19 cellular contexts compared by ENCODE assay signal in the genomic region with DNA sequence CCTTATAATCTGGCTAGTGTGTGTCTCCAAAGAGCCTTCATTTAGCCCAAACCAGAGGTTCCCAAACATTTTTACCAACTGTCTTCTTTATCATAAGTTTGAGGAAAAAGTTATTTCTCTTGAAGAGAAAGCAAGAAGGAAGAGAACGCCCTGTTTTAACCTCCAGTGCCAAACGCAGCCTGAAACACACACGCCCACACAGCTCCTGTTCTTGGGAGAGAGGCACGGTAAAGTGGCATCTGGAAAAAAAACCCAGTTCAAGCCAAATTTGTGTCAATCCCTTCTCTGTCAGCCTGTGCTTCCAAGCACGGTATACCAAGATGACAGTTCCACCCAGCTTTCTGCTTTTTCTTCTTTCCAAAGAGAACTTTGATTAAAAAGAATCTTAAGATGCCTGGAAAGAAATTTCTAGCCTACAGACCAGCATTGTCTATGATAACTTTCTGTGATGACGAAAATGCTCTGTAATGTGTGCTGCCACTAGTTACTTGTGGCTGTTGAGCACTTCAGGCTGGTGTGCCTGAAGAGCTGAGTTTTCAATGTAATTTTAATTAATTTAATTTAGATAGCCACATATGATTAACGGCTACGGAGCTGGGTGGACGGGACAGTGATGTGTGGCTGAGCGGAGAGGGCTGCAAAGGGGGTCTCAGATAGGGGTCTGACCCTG.
DNase-seq lines count a peak whose midpoint lies in the region; ATAC-seq and TF ChIP-seq lines count a peak whose summit lies in the region.
"Had no signal": no experiment of that assay in that cellular context is flagged by ENCODE, and none has a peak within 500 bp of the region (broad histone marks: within the 10 kb centered on the region; RNA-seq: fewer than 3 reads in every experiment).

No MANE protein-coding gene starts in this region.

- H3K9ac ChIP-seq in GM23248 = no peak overlapping the region

- no peaks in the 10 kb centered on the region for H3K9me3 Mint-ChIP-seq in activated T-helper 2 cell treated with anti-CD3 and anti-CD28 coated beads, Interferon-gamma antibody, Interleukin-2, Interleukin-4, amounts not matched to agents 10 μg/mL and 5 μg/mL and 100 μg/mL, durations not matched to agents 14 hours and 24 hours and 36 hours
- H3K9me3 Mint-ChIP-seq: activated naive CD4-positive, alpha-beta T cell treated with anti-CD3 and anti-CD28 coated beads, Interleukin-2, amount 50 U/mL, for 72 hours; activated T-helper 17 cell treated with anti-CD3 and anti-CD28 coated beads, Interleukin-2, amount 50 U/mL, for 72 hours; CD8-positive, alpha-beta T cell; central memory CD8-positive, alpha-beta T cell; IgD-negative memory B cell had no signal

- H3K4me1 ChIP-seq in GM23248 (ENCODE audit: insufficient read depth) = peaks cover 10% of the 10 kb centered on the region; the same call in 1 of the 2 replicates
- peaks cover 0 to 17% (median 11%) of the 10 kb centered on the region in 9 donors for H3K4me1 ChIP-seq in heart right ventricle
- H3K4me1 ChIP-seq: A549, psoas muscle had no signal

- peaks cover 13% of the 10 kb centered on the region for H3K4me1 Mint-ChIP-seq in activated T-helper 2 cell treated with anti-CD3 and anti-CD28 coated beads, Interferon-gamma antibody, Interleukin-2, Interleukin-4, amounts not matched to agents 10 μg/mL and 5 μg/mL and 100 μg/mL, durations not matched to agents 14 hours and 24 hours and 36 hours (ENCODE audit: low read depth)

- H3K4me3 ChIP-seq in GM23248 = peak overlapping the region; percentile 32; the same call in 1 of the 2 replicates
- H3K4me3 ChIP-seq in heart right ventricle = peak overlapping the region in 2 of 10 donors; percentile 29 to 30

- TF ChIP-seq CTCF in heart right ventricle (IDR thresholded peaks at IDR 0.05) = no peak

- no peak overlapping the region for H3K27ac ChIP-seq in GM23248
- H3K27ac ChIP-seq in angular gyrus (ENCODE audit: low read depth, low read length) = peak overlapping the region; percentile 92
- H3K27ac ChIP-seq in heart right ventricle = peak overlapping the region in 2 of 10 donors; percentile 12 to 16
- H3K27ac ChIP-seq: A549, psoas muscle, upper lobe of left lung had no signal

- no peaks in the 10 kb centered on the region for H3K79me2 ChIP-seq in GM23248 (ENCODE audit: insufficient read depth)

- no peaks in the 10 kb centered on the region for H3K9me2 ChIP-seq in GM23248 (ENCODE audit: insufficient read depth)

- no peaks in the 10 kb centered on the region for H3K9me3 ChIP-seq in GM23248 (ENCODE audit: low read depth)
- H3K9me3 ChIP-seq in heart right ventricle = no peaks in the 10 kb centered on the region
- H3K9me3 ChIP-seq: A549, psoas muscle, upper lobe of left lung had no signal

- H4K20me1 ChIP-seq in GM23248 (ENCODE audit: insufficient read depth) = no peaks in the 10 kb centered on the region

- intact Hi-C loops in heart right ventricle (cut with DNase I) = loop anchor here in 3 of 10 donors (5.0 to 10.0 kb wide), 4 partner anchors 451 to 1146 kb away; no protein-coding TSS in a partner anchor
- intact Hi-C loops in activated T-helper 2 cell treated with anti-CD3 and anti-CD28 coated beads, Interferon-gamma antibody, Interleukin-2, Interleukin-4, amounts not matched to agents 10 μg/mL and 5 μg/mL and 100 μg/mL, durations not matched to agents 14 hours and 24 hours and 36 hours (cut with micrococcal nuclease) = no loop called here

- peak overlapping the region; percentile 35 for H3K4me2 ChIP-seq in GM23248 (ENCODE audit: unreplicated experiment)

- H3K27me3 ChIP-seq in GM23248 (replicated peaks; ENCODE audit: insufficient read depth) (peaks cover 10% of the 10 kb centered on the region), heart right ventricle (no peaks in the 10 kb centered on the region)
- H3K27me3 ChIP-seq: upper lobe of left lung had no signal

- H3K27me3 Mint-ChIP-seq in activated T-helper 2 cell treated with anti-CD3 and anti-CD28 coated beads, Interferon-gamma antibody, Interleukin-2, Interleukin-4, amounts not matched to agents 10 μg/mL and 5 μg/mL and 100 μg/mL, durations not matched to agents 14 hours and 24 hours and 36 hours (ENCODE audit: low read depth) = peaks cover 9% of the 10 kb centered on the region
- H3K27me3 Mint-ChIP-seq: activated T-helper 17 cell treated with anti-CD3 and anti-CD28 coated beads, Interleukin-2, amount 50 U/mL, for 72 hours; IgD-negative memory B cell had no signal

- no peak overlapping the region for H2AFZ ChIP-seq in GM23248

- H3F3A ChIP-seq in GM23248 (ENCODE audit: insufficient read depth) = no peaks in the 10 kb centered on the region

- peak; percentile 49 for DNase-seq in GM23248
- DNase-seq in heart right ventricle = no peak
- peak; percentile 10 for DNase-seq in occipital lobe (lab: John Stamatoyannopoulos, UW)
- no peak for DNase-seq in dermis blood vessel endothelial cell
- DNase-seq in activated effector memory CD4-positive, alpha-beta T cell treated with anti-CD3 and anti-CD28 coated beads, Interleukin-2, amount 50 U/mL, for 16 hours = no peak
- DNase-seq in activated T-helper 2 cell treated with anti-CD3 and anti-CD28 coated beads, Interferon-gamma antibody, Interleukin-2, Interleukin-4, amounts not matched to agents 10 μg/mL and 5 μg/mL and 100 μg/mL, durations not matched to agents 14 hours and 24 hours and 36 hours (ENCODE audit: low spot score) = no peak
- DNase-seq: GOT3, NCI-H187, SIG-M5 had no signal

- H3K36me3 ChIP-seq in GM23248 (ENCODE audit: low read depth) = no peaks in the 10 kb centered on the region
- no peaks in the 10 kb centered on the region for H3K36me3 ChIP-seq in heart right ventricle
- H3K36me3 ChIP-seq: upper lobe of left lung had no signal

- peak in 5 of 8 donors; percentile 10 to 36 (median 19) for ATAC-seq in heart right ventricle
- no peak for ATAC-seq in GM21723 (IDR thresholded peaks at IDR 0.05; ENCODE audit: unreplicated experiment)

- in situ Hi-C loops in GM23248 (cut with MboI) = no loop called here

- H3K4me3 Mint-ChIP-seq in activated T-helper 2 cell treated with anti-CD3 and anti-CD28 coated beads, Interferon-gamma antibody, Interleukin-2, Interleukin-4, amounts not matched to agents 10 μg/mL and 5 μg/mL and 100 μg/mL, durations not matched to agents 14 hours and 24 hours and 36 hours (ENCODE audit: low read depth) = no peak overlapping the region

- H3K36me3 Mint-ChIP-seq in activated T-helper 2 cell treated with anti-CD3 and anti-CD28 coated beads, Interferon-gamma antibody, Interleukin-2, Interleukin-4, amounts not matched to agents 10 μg/mL and 5 μg/mL and 100 μg/mL, durations not matched to agents 14 hours and 24 hours and 36 hours (ENCODE audit: low read depth) = no peaks in the 10 kb centered on the region
- H3K36me3 Mint-ChIP-seq: activated naive CD4-positive, alpha-beta T cell treated with anti-CD3 and anti-CD28 coated beads, Interleukin-2, amount 50 U/mL, for 72 hours; CD8-positive, alpha-beta T cell; IgD-negative memory B cell had no signal

- WGBS in GM23248 (ENCODE audit: low coverage in 1 of 2, low lambda C conversion rate in 2 of 2, missing lambda C conversion rate in 2 of 2), 2 experiments = 31 to 32% methylated on average over 10 of the region's 10 CpGs
- WGBS in heart right ventricle, 2 donors = 52 to 61% methylated on average over 10 of the region's 10 CpGs

- no peak overlapping the region for H3K27ac Mint-ChIP-seq in activated T-helper 2 cell treated with anti-CD3 and anti-CD28 coated beads, Interferon-gamma antibody, Interleukin-2, Interleukin-4, amounts not matched to agents 10 μg/mL and 5 μg/mL and 100 μg/mL, durations not matched to agents 14 hours and 24 hours and 36 hours
- H3K27ac Mint-ChIP-seq: CD8-positive, alpha-beta T cell; IgD-negative memory B cell had no signal

Comparison
In these comparisons a context has a peak if more than half of its experiments do, and no peak if none do; other contexts are left out.
1. DNase-seq: peak in GM23248 (single experiment) and occipital lobe (single experiment); none in heart right ventricle (0 of 2), dermis blood vessel endothelial cell (single experiment), activated effector memory CD4-positive, alpha-beta T cell treated with anti-CD3 and anti-CD28 coated beads, Interleukin-2, amount 50 U/mL, for 16 hours (single experiment) and activated T-helper 2 cell treated with anti-CD3 and anti-CD28 coated beads, Interferon-gamma antibody, Interleukin-2, Interleukin-4, amounts not matched to agents 10 μg/mL and 5 μg/mL and 100 μg/mL, durations not matched to agents 14 hours and 24 hours and 36 hours (single experiment).